Comparison of ENCODE assay signal across 1 cellular context in genomic region chr1:31715097-31715872, GRCh38.
TF ChIP-seq lines count a peak whose summit lies in the region.

No MANE protein-coding gene starts in this region.

TF ChIP-seq in K562, 482 proteins besides CTCF, POLR2A, EP300 and RAD21 (continued from another document and continues in another):
- TF ChIP-seq ZNF398 (CRISPR knock-in tag; IDR thresholded peaks at IDR 0.05) (no peak), PHF20 (IDR thresholded peaks at IDR 0.05; ENCODE audit: partially characterized antibody) (no peak), MGA (IDR thresholded peaks at IDR 0.05) (peak; percentile 39), FOXP1 (CRISPR knock-in tag; IDR thresholded peaks at IDR 0.05) (peak; percentile 79; the same call in 1 of the 2 replicates), ZNF449 (CRISPR knock-in tag; IDR thresholded peaks at IDR 0.05) (no peak), CEBPG (CRISPR knock-in tag; IDR thresholded peaks at IDR 0.05) (0 out of 2 replicates have a peak, but pooled peaks have one; percentile 40), CEBPG (tag; conservative IDR thresholded peaks at IDR 0.05 in 1 of 2, IDR thresholded peaks at IDR 0.05 in 1 of 2) (no peak), RBFOX2 (IDR thresholded peaks at IDR 0.05; ENCODE audit: low read depth, low read length) (0 out of 2 replicates have a peak, but pooled peaks have one; percentile 43), POLR2G (IDR thresholded peaks at IDR 0.05; ENCODE audit: low read depth, low read length) (peak; percentile 33; the same call in 1 of the 2 replicates), PRMT5 (CRISPR knock-in tag; IDR thresholded peaks at IDR 0.05) (0 out of 2 replicates have a peak, but pooled peaks have one; percentile 52), ZNF780A (CRISPR knock-in tag; IDR thresholded peaks at IDR 0.05) (no peak), RFX1 (IDR thresholded peaks at IDR 0.05) (peak; percentile 70; the same call in 1 of the 2 replicates), ZNF282 (CRISPR knock-in tag; IDR thresholded peaks at IDR 0.05) (no peak), WHSC1 (IDR thresholded peaks at IDR 0.05; ENCODE audit: low read length) (no peak), TAF9B (IDR thresholded peaks at IDR 0.05; ENCODE audit: partially characterized antibody) (no peak), CREB3L1 (IDR thresholded peaks at IDR 0.05; ENCODE audit: borderline replicate concordance, low read depth) (0 out of 2 replicates have a peak, but pooled peaks have one; percentile 16), ZNF263 (CRISPR knock-in tag; IDR thresholded peaks at IDR 0.05; ENCODE audit: borderline replicate concordance) (0 out of 2 replicates have a peak, but pooled peaks have one; percentile 38), KDM1A (IDR thresholded peaks at IDR 0.05) (peak in 1 of 2 experiments; percentile 68; a peak in 1 of 4 replicates), ZNF143 (CRISPR knock-in tag; IDR thresholded peaks at IDR 0.05) (peak; percentile 52; the same call in 1 of the 2 replicates), NEUROD1 (IDR thresholded peaks at IDR 0.05; ENCODE audit: borderline replicate concordance, low read depth, low read length, partially characterized antibody) (peak; percentile 26), CREM (IDR thresholded peaks at IDR 0.05; ENCODE audit: low read depth) (0 out of 2 replicates have a peak, but pooled peaks have one; percentile 14), ESRRA (IDR thresholded peaks at IDR 0.05; ENCODE audit: borderline replicate concordance, low read depth) (0 out of 2 replicates have a peak, but pooled peaks have one; percentile 8), CTBP1 (IDR thresholded peaks at IDR 0.05; ENCODE audit: borderline replicate concordance) (peak; percentile 94), TFAP4 (CRISPR knock-in tag; IDR thresholded peaks at IDR 0.05; ENCODE audit: borderline replicate concordance) (peak; percentile 62; the same call in 1 of the 2 replicates), ZNF830 (CRISPR knock-in tag; IDR thresholded peaks at IDR 0.05) (no peak; the same call in 1 of the 2 replicates)
- TF ChIP-seq, protein P1, sequence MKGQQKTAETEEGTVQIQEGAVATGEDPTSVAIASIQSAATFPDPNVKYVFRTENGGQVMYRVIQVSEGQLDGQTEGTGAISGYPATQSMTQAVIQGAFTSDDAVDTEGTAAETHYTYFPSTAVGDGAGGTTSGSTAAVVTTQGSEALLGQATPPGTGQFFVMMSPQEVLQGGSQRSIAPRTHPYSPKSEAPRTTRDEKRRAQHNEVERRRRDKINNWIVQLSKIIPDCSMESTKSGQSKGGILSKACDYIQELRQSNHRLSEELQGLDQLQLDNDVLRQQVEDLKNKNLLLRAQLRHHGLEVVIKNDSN (CRISPR knock-in tag; IDR thresholded peaks at IDR 0.05): peak; percentile 35; the same call in 1 of the 2 replicates
- TF ChIP-seq, protein P2, sequence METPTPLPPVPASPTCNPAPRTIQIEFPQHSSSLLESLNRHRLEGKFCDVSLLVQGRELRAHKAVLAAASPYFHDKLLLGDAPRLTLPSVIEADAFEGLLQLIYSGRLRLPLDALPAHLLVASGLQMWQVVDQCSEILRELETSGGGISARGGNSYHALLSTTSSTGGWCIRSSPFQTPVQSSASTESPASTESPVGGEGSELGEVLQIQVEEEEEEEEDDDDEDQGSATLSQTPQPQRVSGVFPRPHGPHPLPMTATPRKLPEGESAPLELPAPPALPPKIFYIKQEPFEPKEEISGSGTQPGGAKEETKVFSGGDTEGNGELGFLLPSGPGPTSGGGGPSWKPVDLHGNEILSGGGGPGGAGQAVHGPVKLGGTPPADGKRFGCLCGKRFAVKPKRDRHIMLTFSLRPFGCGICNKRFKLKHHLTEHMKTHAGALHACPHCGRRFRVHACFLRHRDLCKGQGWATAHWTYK (CRISPR knock-in tag; IDR thresholded peaks at IDR 0.05): no peak
- TF ChIP-seq, protein P3, sequence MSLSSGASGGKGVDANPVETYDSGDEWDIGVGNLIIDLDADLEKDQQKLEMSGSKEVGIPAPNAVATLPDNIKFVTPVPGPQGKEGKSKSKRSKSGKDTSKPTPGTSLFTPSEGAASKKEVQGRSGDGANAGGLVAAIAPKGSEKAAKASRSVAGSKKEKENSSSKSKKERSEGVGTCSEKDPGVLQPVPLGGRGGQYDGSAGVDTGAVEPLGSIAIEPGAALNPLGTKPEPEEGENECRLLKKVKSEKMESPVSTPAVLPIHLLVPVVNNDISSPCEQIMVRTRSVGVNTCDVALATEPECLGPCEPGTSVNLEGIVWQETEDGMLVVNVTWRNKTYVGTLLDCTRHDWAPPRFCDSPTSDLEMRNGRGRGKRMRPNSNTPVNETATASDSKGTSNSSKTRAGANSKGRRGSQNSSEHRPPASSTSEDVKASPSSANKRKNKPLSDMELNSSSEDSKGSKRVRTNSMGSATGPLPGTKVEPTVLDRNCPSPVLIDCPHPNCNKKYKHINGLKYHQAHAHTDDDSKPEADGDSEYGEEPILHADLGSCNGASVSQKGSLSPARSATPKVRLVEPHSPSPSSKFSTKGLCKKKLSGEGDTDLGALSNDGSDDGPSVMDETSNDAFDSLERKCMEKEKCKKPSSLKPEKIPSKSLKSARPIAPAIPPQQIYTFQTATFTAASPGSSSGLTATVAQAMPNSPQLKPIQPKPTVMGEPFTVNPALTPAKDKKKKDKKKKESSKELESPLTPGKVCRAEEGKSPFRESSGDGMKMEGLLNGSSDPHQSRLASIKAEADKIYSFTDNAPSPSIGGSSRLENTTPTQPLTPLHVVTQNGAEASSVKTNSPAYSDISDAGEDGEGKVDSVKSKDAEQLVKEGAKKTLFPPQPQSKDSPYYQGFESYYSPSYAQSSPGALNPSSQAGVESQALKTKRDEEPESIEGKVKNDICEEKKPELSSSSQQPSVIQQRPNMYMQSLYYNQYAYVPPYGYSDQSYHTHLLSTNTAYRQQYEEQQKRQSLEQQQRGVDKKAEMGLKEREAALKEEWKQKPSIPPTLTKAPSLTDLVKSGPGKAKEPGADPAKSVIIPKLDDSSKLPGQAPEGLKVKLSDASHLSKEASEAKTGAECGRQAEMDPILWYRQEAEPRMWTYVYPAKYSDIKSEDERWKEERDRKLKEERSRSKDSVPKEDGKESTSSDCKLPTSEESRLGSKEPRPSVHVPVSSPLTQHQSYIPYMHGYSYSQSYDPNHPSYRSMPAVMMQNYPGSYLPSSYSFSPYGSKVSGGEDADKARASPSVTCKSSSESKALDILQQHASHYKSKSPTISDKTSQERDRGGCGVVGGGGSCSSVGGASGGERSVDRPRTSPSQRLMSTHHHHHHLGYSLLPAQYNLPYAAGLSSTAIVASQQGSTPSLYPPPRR (CRISPR knock-in tag; IDR thresholded peaks at IDR 0.05; ENCODE audit: borderline replicate concordance): 0 out of 2 replicates have a peak, but pooled peaks have one; percentile 55
- TF ChIP-seq, protein P4, sequence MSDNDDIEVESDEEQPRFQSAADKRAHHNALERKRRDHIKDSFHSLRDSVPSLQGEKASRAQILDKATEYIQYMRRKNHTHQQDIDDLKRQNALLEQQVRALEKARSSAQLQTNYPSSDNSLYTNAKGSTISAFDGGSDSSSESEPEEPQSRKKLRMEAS (CRISPR knock-in tag; IDR thresholded peaks at IDR 0.05): peak; percentile 31
